In the genomic region with DNA sequence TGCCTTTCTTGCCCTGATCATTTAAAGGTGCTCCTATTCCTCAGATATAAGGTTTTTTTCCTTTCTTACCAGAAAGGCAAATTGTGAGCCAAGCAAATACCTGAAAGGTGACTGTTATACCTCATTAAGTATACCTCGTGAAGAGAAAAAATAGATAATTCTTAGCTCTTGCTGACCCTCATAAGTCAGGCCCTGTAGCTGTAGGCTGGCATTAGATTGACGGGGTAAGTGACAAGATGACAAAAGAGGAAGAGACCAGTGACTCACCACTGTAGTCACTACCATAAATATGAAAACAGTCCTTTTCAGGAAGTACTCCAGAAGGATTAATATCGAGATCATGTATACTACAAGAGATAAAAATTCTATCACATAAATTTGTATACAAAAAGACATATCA, we compare ENCODE assay signal across 10 cellular contexts.
A peak's percentile ranks its signal among the peaks of the same experiment; 100 is the strongest.
DNase-seq lines count a peak whose midpoint lies in the region; ATAC-seq and TF ChIP-seq lines count a peak whose summit lies in the region.
"Had no signal": no experiment of that assay in that cellular context is flagged by ENCODE, and none has a peak within 500 bp of the region (broad histone marks: within the 10 kb centered on the region; RNA-seq: fewer than 3 reads in every experiment).

No MANE protein-coding gene starts in this region.

- TF ChIP-seq CTCF in natural killer cell (IDR thresholded peaks at IDR 0.05), result no peak

- H3K9me3 Mint-ChIP-seq in natural killer cell, result no peaks in the 10 kb centered on the region

- H3K4me1 Mint-ChIP-seq in natural killer cell, result peaks cover 63 to 69% of the 10 kb centered on the region in 2 donors

- DNase-seq in SIG-M5 treated with dmso at 0.1 percent for 504 hours (lab: John Stamatoyannopoulos, UW; ENCODE audit: unreplicated experiment) (peak; percentile 80), natural killer cell (no peak)
- no peak for DNase-seq in activated CD4-positive, CD25-positive, alpha-beta regulatory T cell treated with anti-CD3 and anti-CD28 coated beads, Interleukin-2, amount 50 U/mL, for 72 hours
- no peak for DNase-seq in activated CD8-positive, alpha-beta memory T cell treated with anti-CD3 and anti-CD28 coated beads, Interleukin-2, amount 50 U/mL, for 48 hours
- DNase-seq: GM23248; NCI-H526 treated with DMSO at 0.1 percent for 48 hours; stimulated activated CD4-positive, alpha-beta T cell treated with anti-CD3 and anti-CD28 coated beads, Interleukin-12 subunit alpha, Interleukin-12 subunit beta, amount 100 ng/mL, for 4 hours had no signal

- no peaks in the 10 kb centered on the region for H3K27me3 Mint-ChIP-seq in natural killer cell (ENCODE audit: low read depth in 2 of 2)

- ATAC-seq in GM18519 (IDR thresholded peaks at IDR 0.05; ENCODE audit: low FRiP score, unreplicated experiment) (peak; percentile 55), HG02763 (IDR thresholded peaks at IDR 0.05; ENCODE audit: unreplicated experiment) (peak; percentile 43), natural killer cell (peak; percentile 51 to 86 (median 61)), GM21360 (IDR thresholded peaks at IDR 0.05; ENCODE audit: unreplicated experiment) (no peak)

- H3K36me3 Mint-ChIP-seq in natural killer cell, result no peaks in the 10 kb centered on the region

- H3K27ac Mint-ChIP-seq in natural killer cell, result peak overlapping the region; percentile 85 to 87

- intact Hi-C loops in natural killer cell (cut with micrococcal nuclease), result loop anchor here (5.0 kb wide), 2 partner anchors 63 to 78 kb away; no protein-coding TSS in a partner anchor

- peak overlapping the region; percentile 31 for H3K4me3 Mint-ChIP-seq in natural killer cell
